ENCODE assay signal across 10 cellular contexts in the genomic region with DNA sequence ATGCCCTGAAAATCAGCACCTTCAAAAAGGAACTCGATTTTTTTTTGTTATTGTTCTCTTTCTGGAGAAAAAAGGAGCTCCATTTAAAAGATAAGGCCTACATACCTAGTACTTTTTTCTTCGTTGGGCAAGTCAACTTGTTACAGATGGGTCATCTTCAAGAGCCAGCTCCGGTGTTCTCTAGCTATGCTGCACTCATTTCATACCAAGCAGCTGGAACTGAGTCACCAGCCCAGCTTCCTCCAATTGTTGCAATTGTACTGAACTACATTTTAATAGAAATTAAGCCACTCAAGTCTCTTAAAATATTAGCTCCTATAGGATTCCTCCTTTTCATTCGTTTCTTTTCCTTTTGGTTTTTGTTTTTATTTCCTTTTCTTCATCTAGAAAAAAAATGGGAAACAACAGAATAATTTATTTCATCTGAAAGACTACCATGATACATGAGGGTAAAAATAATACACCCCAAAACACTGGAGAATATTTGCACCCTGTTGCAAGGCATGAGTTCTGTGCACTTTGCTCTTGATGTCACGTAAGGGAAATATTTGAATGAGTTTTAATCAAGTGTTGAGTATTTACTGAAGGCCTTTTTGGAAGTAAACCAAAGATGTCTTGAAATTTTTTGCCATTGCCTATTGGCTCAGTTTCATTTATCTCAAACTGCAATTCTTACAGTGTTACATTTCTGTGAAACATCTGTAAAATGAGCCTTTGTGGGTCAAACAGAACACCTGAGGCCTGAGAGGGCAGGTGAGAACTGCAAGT.
DNase-seq lines count a peak whose midpoint lies in the region; ATAC-seq, FAIRE-seq and TF ChIP-seq lines count a peak whose summit lies in the region.
"Had no signal": no experiment of that assay in that cellular context is flagged by ENCODE, and none has a peak within 500 bp of the region (broad histone marks: within the 10 kb centered on the region; RNA-seq: fewer than 3 reads in every experiment).

No MANE protein-coding gene starts in this region.

- dilution Hi-C loops in keratinocyte (cut with MboI; ENCODE audit: extremely low pct_ligation_motif_present, low sequenced_read_pairs), result no loop called here

- H3K9me1 ChIP-seq in keratinocyte (ENCODE audit: control insufficient read depth, extremely low read depth, insufficient read depth, low read length), result no peaks in the 10 kb centered on the region

- intact Hi-C loops in vagina (cut with DNase I), result loop anchor here (10.0 kb wide), 1 partner anchor 61 kb away; a partner anchor contains a TSS

- H3K4me1 ChIP-seq in keratinocyte (ENCODE audit: control insufficient read depth, extremely low read depth, insufficient read depth, low read length), result peaks cover 11% of the 10 kb centered on the region
- peaks cover 29% of the 10 kb centered on the region for H3K4me1 ChIP-seq in vagina

- H3K36me3 ChIP-seq in brain microvascular endothelial cell (replicated peaks), result peaks cover 12% of the 10 kb centered on the region
- H3K36me3 ChIP-seq in keratinocyte (ENCODE audit: control insufficient read depth in 2 of 2, extremely low read depth in 1 of 2, insufficient read depth in 2 of 2, low read length in 2 of 2), result peaks cover 0 to 2% of the 10 kb centered on the region in 2 experiments
- no peaks in the 10 kb centered on the region for H3K36me3 ChIP-seq in vagina

- TF ChIP-seq POLR2A in vagina (IDR thresholded peaks at IDR 0.05), result no peak

- no peak for DNase-seq in activated naive CD4-positive, alpha-beta T cell treated with Interleukin-2 at 50 U/mL for 16 hours
- peak; percentile 73 for DNase-seq in brain microvascular endothelial cell
- DNase-seq in keratinocyte (ENCODE audit: low read depth, low spot score), result no peak
- DNase-seq in vagina (ENCODE audit: extremely low spot score in 2 of 2), result no peak
- no peak for DNase-seq in hippocampal formation (lab: John Stamatoyannopoulos, UW)
- no peak for DNase-seq in hypothalamus (lab: John Stamatoyannopoulos, UW)
- DNase-seq: effector memory CD4-positive, alpha-beta T cell had no signal

- no peak for ATAC-seq in activated CD4-positive, CD25-positive, alpha-beta regulatory T cell treated with anti-CD3 and anti-CD28 coated beads, Interleukin-2, amount 50 U/mL, for 24 hours

- FAIRE-seq in keratinocyte (lab: Jason Lieb, UNC), result peak; percentile 79
- FAIRE-seq: A204.1 had no signal

- H3K9me3 Mint-ChIP-seq in activated naive CD4-positive, alpha-beta T cell treated with anti-CD3 and anti-CD28 coated beads, Interleukin-2, amount 50 U/mL, for 24 hours, result no peaks in the 10 kb centered on the region

- H3K9ac ChIP-seq in keratinocyte (ENCODE audit: control insufficient read depth, extremely low read depth, insufficient read depth, low read length), result no peak overlapping the region

- peaks cover 32% of the 10 kb centered on the region for H3K79me2 ChIP-seq in keratinocyte (ENCODE audit: control insufficient read depth, insufficient read depth, low read length)

- peaks cover 8% of the 10 kb centered on the region for H3K4me1 Mint-ChIP-seq in activated naive CD4-positive, alpha-beta T cell treated with anti-CD3 and anti-CD28 coated beads, Interleukin-2, amount 50 U/mL, for 24 hours

- H3K27ac ChIP-seq in brain microvascular endothelial cell (peak overlapping the region; percentile 27), keratinocyte (ENCODE audit: control insufficient read depth, insufficient read depth, low read length) (no peak overlapping the region), vagina (peak overlapping the region; percentile 45)

- in situ Hi-C loops in brain microvascular endothelial cell (cut with HindIII; ENCODE audit: low pct_ligation_motif_present, low sequenced_read_pairs), result no loop called here

- H3K9me3 ChIP-seq in keratinocyte (ENCODE audit: control insufficient read depth, low read depth, low read length), result no peaks in the 10 kb centered on the region
- H3K9me3 ChIP-seq in vagina, result no peaks in the 10 kb centered on the region

- H3K27me3 ChIP-seq in brain microvascular endothelial cell (replicated peaks), result no peaks in the 10 kb centered on the region
- no peaks in the 10 kb centered on the region for H3K27me3 ChIP-seq in keratinocyte (ENCODE audit: control insufficient read depth, extremely low read depth, insufficient read depth, low read length)
- no peaks in the 10 kb centered on the region for H3K27me3 ChIP-seq in vagina

- H3K36me3 Mint-ChIP-seq in activated naive CD4-positive, alpha-beta T cell treated with anti-CD3 and anti-CD28 coated beads, Interleukin-2, amount 50 U/mL, for 24 hours, result no peaks in the 10 kb centered on the region

- H3K27ac Mint-ChIP-seq in activated naive CD4-positive, alpha-beta T cell treated with anti-CD3 and anti-CD28 coated beads, Interleukin-2, amount 50 U/mL, for 24 hours, result peak overlapping the region; percentile 46

- H4K20me1 ChIP-seq in keratinocyte (ENCODE audit: control insufficient read depth, extremely low read depth, insufficient read depth, low read length), result peaks cover 6% of the 10 kb centered on the region

- H2AFZ ChIP-seq in keratinocyte (ENCODE audit: control insufficient read depth, low read length), result no peak overlapping the region

- peak overlapping the region; percentile 6 for H3K4me2 ChIP-seq in keratinocyte (ENCODE audit: control insufficient read depth, extremely low read depth, insufficient read depth, low read depth, low read length)

- no peak overlapping the region for H3K4me3 ChIP-seq in brain microvascular endothelial cell (ENCODE audit: low read depth, low read length)
- no peak overlapping the region for H3K4me3 ChIP-seq in keratinocyte (ENCODE audit: control insufficient read depth in 2 of 3, extremely low read depth in 1 of 3, insufficient read depth in 2 of 3, low read depth in 1 of 3, low read length in 3 of 3)
- H3K4me3 ChIP-seq in vagina, result no peak overlapping the region

- TF ChIP-seq CTCF in brain microvascular endothelial cell (IDR thresholded peaks at IDR 0.05; ENCODE audit: low read depth, low read length, missing control alignments) (no peak), keratinocyte (optimal IDR thresholded peaks at IDR 0.05 in 1 of 3, IDR thresholded peaks at IDR 0.05 in 1 of 3, conservative IDR thresholded peaks at IDR 0.05 in 1 of 3; ENCODE audit: extremely low read depth in 1 of 3, insufficient read depth in 2 of 3, low read length in 3 of 3) (no peak), vagina (IDR thresholded peaks at IDR 0.05) (no peak)

- H3K27me3 Mint-ChIP-seq in activated naive CD4-positive, alpha-beta T cell treated with anti-CD3 and anti-CD28 coated beads, Interleukin-2, amount 50 U/mL, for 24 hours, result no peaks in the 10 kb centered on the region

- H3K4me3 Mint-ChIP-seq in activated naive CD4-positive, alpha-beta T cell treated with anti-CD3 and anti-CD28 coated beads, Interleukin-2, amount 50 U/mL, for 24 hours, result no peak overlapping the region
